11 cellular contexts compared by ENCODE assay signal in the genomic region with DNA sequence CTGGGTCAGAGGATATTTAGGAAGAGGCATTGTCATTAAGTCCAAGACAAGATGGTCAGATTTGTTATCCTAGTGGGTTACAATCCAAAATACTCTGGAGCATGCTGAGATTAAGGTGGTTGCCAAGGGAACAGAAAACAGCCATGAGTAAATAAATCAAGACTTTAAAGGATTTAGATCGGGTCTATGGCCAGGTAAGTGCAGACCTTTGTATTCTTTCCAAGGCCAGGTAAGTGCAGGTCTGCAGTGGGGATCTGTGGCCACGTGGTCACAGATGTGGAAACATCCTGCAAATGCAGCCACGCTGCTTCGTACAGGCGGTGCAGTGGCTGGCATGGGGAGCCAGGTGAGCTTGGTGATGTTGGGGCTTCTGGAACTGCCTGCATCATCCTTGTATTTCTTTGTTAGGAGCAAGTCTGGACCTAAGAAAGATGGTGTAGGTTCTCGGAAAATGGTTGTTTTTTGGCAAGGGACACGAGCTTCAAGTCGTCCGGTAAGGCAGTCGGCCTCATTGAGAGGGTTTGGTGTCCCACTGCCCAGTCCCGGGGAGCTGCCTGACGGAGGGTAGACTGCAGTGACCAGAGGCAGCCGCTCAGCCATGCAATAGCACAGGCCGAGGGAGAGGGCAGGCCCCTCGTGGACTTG. TPM values are rescaled to one million over a fixed set of nuclear protein-coding genes. Genes with fewer than 3 reads are reported as not detected.
DNase-seq lines count a peak whose midpoint lies in the region; ATAC-seq and TF ChIP-seq lines count a peak whose summit lies in the region.
"Had no signal": no experiment of that assay in that cellular context is flagged by ENCODE, and none has a peak within 500 bp of the region (broad histone marks: within the 10 kb centered on the region; RNA-seq: fewer than 3 reads in every experiment).

No MANE protein-coding gene starts in this region.

- no peak overlapping the region for H2AK5ac ChIP-seq in mesenchymal stem cell (ENCODE audit: low read length, severe bottlenecking)

- H4K20me1 ChIP-seq in KMS-11 (ENCODE audit: insufficient read depth), result no peaks in the 10 kb centered on the region

- H3K4me1 ChIP-seq in KMS-11 (ENCODE audit: low read depth, poor library complexity, severe bottlenecking), result peaks cover 42% of the 10 kb centered on the region
- H3K4me1 ChIP-seq in mesenchymal stem cell (ENCODE audit: control insufficient read depth, insufficient read depth, low read depth, low read length), result peaks cover 28% of the 10 kb centered on the region

- H3K4ac ChIP-seq in mesenchymal stem cell (ENCODE audit: low read depth in 1 of 2, low read length in 2 of 2), result peak overlapping the region in 1 of 2 experiments; percentile 41

- H2BK120ac ChIP-seq in mesenchymal stem cell (ENCODE audit: low read depth, low read length), result no peak overlapping the region

- peaks cover 20% of the 10 kb centered on the region; the same call in 1 of the 2 replicates for H3K79me2 ChIP-seq in KMS-11 (ENCODE audit: insufficient read depth, low read depth)

- 93% methylated on average over 15 of the region's 15 CpGs for WGBS in mesenchymal stem cell

- H3K18ac ChIP-seq in mesenchymal stem cell (ENCODE audit: low read depth in 1 of 2, low read length in 2 of 2), result no peak overlapping the region

- H3K4me3 ChIP-seq in KMS-11 (IDR thresholded peaks at IDR 0.05; ENCODE audit: insufficient read depth, low read depth, low read length) (no peak overlapping the region), mesenchymal stem cell (ENCODE audit: insufficient read depth in 1 of 2, low read depth in 1 of 2, low read length in 2 of 2) (no peak overlapping the region)
- H3K4me3 ChIP-seq: spleen, vagina had no signal

- H2BK5ac ChIP-seq in mesenchymal stem cell (ENCODE audit: low read depth, low read length, poor library complexity, severe bottlenecking), result no peak overlapping the region

- H3K23ac ChIP-seq in mesenchymal stem cell (ENCODE audit: low read length in 2 of 2), result no peak overlapping the region

- TF ChIP-seq CTCF in C4-2B (conservative IDR thresholded peaks at IDR 0.05), result no peak
- TF ChIP-seq CTCF in KMS-11 (conservative IDR thresholded peaks at IDR 0.05; ENCODE audit: low read depth, low read length), result no peak

- H2BK12ac ChIP-seq in mesenchymal stem cell (ENCODE audit: low read length in 2 of 2), result no peak overlapping the region

- H4K91ac ChIP-seq in mesenchymal stem cell (ENCODE audit: low read length), result no peak overlapping the region

- DNase-seq in mesenchymal stem cell, result no peak
- no peak for DNase-seq in NCI-H1694 (lab: John Stamatoyannopoulos, UW)
- DNase-seq: activated naive CD8-positive, alpha-beta T cell treated with anti-CD3 and anti-CD28 coated beads, Interleukin-2, amount 50 U/mL, for 24 hours; left cardiac atrium; naive thymus-derived CD8-positive, alpha-beta T cell; spleen had no signal

- peaks cover 14% of the 10 kb centered on the region for H3K79me1 ChIP-seq in mesenchymal stem cell (replicated peaks; ENCODE audit: low read length, poor library complexity, severe bottlenecking)

- no peak overlapping the region for H3K9ac ChIP-seq in KMS-11
- H3K9ac ChIP-seq in mesenchymal stem cell (ENCODE audit: low read length), result no peak overlapping the region

- no peaks in the 10 kb centered on the region for H3K9me3 ChIP-seq in mesenchymal stem cell (ENCODE audit: control insufficient read depth, low read length)
- H3K9me3 ChIP-seq: spleen, vagina had no signal

- H2AFZ ChIP-seq in KMS-11 (ENCODE audit: low read depth), result no peak overlapping the region
- no peak overlapping the region for H2AFZ ChIP-seq in mesenchymal stem cell (ENCODE audit: low read depth, low read length)

- ATAC-seq in GM21717 (IDR thresholded peaks at IDR 0.05; ENCODE audit: unreplicated experiment), result no peak
- ATAC-seq in GM21515 (IDR thresholded peaks at IDR 0.05; ENCODE audit: unreplicated experiment), result no peak
- ATAC-seq: left cardiac atrium; naive thymus-derived CD8-positive, alpha-beta T cell had no signal

- H3K27ac ChIP-seq in C4-2B (peak overlapping the region; percentile 5; the same call in 1 of the 2 replicates), KMS-11 (no peak overlapping the region), mesenchymal stem cell (ENCODE audit: low read length, poor library complexity, severe bottlenecking) (no peak overlapping the region)
- H3K27ac ChIP-seq: spleen, vagina had no signal

- peak overlapping the region; percentile 20; the same call in 1 of the 2 replicates for H3K4me2 ChIP-seq in KMS-11
- H3K4me2 ChIP-seq in mesenchymal stem cell (ENCODE audit: low read length, poor library complexity, severe bottlenecking), result no peak overlapping the region

- H3K27me3 ChIP-seq in KMS-11 (ENCODE audit: insufficient read depth, low read depth) (no peaks in the 10 kb centered on the region), mesenchymal stem cell (ENCODE audit: control insufficient read depth in 1 of 2, insufficient read depth in 1 of 2, low read length in 2 of 2) (no peaks in the 10 kb centered on the region)
- H3K27me3 ChIP-seq: spleen, vagina had no signal

- peak overlapping the region; percentile 29 for H4K8ac ChIP-seq in mesenchymal stem cell (ENCODE audit: low read length)

- H2BK15ac ChIP-seq in mesenchymal stem cell (ENCODE audit: low read depth, poor library complexity, severe bottlenecking), result no peak overlapping the region

- no peak overlapping the region for H3K14ac ChIP-seq in mesenchymal stem cell (ENCODE audit: low read length in 2 of 2)

- H3K36me3 ChIP-seq in KMS-11 (ENCODE audit: insufficient read depth), result no peaks in the 10 kb centered on the region
- H3K36me3 ChIP-seq in mesenchymal stem cell (ENCODE audit: control insufficient read depth in 1 of 2, insufficient read depth in 2 of 2, low read depth in 1 of 2, low read length in 2 of 2), result peaks cover 11 to 30% of the 10 kb centered on the region in 2 experiments

RNA-seq across cellular contexts. Expression of a gene that starts 21.8 kb away (rescaled TPM):
- polyA plus RNA-seq in mesenchymal stem cell (2013, experiment 1 of 2), result 5.1 TPM
- 4.8 TPM for polyA plus RNA-seq in mesenchymal stem cell (2013, experiment 2 of 2)

RNA-seq across cellular contexts. Expression of a gene that starts 32.3 kb away (rescaled TPM):
- polyA plus RNA-seq in mesenchymal stem cell (2013, experiment 1 of 2), result 68.4 TPM
- polyA plus RNA-seq in mesenchymal stem cell (2013, experiment 2 of 2), result 69.3 TPM

RNA-seq across cellular contexts. Expression of a gene that starts 49.5 kb away (rescaled TPM):
- polyA plus RNA-seq in mesenchymal stem cell (2013, experiment 1 of 2), result not detected
- not detected for polyA plus RNA-seq in mesenchymal stem cell (2013, experiment 2 of 2)

RNA-seq across cellular contexts. Expression of a gene that starts 59.5 kb away (rescaled TPM):
- 155 TPM for polyA plus RNA-seq in mesenchymal stem cell (2013, experiment 1 of 2)
- polyA plus RNA-seq in mesenchymal stem cell (2013, experiment 2 of 2), result 162 TPM
- polyA plus RNA-seq: naive thymus-derived CD8-positive, alpha-beta T cell had no signal
